In the genomic region with DNA sequence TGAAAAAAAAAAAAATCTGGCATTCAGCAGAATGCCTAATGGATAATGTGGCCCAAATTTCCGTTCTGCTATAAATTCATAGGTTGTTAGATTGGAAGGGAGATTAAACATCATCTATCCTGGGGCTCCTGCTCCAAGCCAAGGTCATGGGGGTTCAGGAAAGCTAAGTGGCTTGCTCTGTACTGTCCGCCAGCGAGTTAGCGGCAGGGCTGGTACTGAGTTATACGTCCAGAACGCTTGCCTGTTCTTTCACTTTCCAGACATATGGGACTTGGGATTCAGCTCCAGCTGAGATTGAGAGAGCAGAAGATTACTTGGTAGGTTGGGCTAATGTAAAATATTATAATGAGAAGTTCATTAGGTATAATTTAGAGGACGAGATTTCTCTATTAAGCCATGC, we compare ENCODE assay signal across 8 cellular contexts. TPM values are rescaled to one million over a fixed set of nuclear protein-coding genes. Genes with fewer than 3 reads are reported as not detected.
DNase-seq lines count a peak whose midpoint lies in the region; TF ChIP-seq lines count a peak whose summit lies in the region.

No MANE protein-coding gene starts in this region.

- H3K4me3 ChIP-seq in NT2/D1 (ENCODE audit: insufficient read length, low read depth) (peak overlapping the region; percentile 90), choroid plexus epithelial cell (ENCODE audit: low read depth, low read length) (peak overlapping the region; percentile 98), liver (ENCODE audit: low read depth in 1 of 3, low read length in 3 of 3) (peak overlapping the region; percentile 72 to 99 (median 96)), thymus (ENCODE audit: low read length) (peak overlapping the region; percentile 82)

- H3K4me1 ChIP-seq in NT2/D1 (ENCODE audit: insufficient read depth, insufficient read length) (no peaks in the 10 kb centered on the region), liver (ENCODE audit: control insufficient read depth in 4 of 4, insufficient read depth in 4 of 4, low read length in 3 of 4) (peaks cover 0 to 22% (median 16%) of the 10 kb centered on the region in 4 donors), thymus (ENCODE audit: control insufficient read depth, insufficient read depth, low read length) (peaks cover 9% of the 10 kb centered on the region)

- TF ChIP-seq CTCF in choroid plexus epithelial cell (conservative IDR thresholded peaks at IDR 0.05; ENCODE audit: low read depth, low read length) (no peak), liver (IDR thresholded peaks at IDR 0.05; ENCODE audit: low read depth, low read length, missing input control) (no peak)

- H3K9ac ChIP-seq in NT2/D1 (ENCODE audit: insufficient read length, low read depth): peak overlapping the region; percentile 92
- peak overlapping the region; percentile 96 to 98 for H3K9ac ChIP-seq in liver (ENCODE audit: low read depth in 1 of 2, low read length in 2 of 2)

- H3K9me3 ChIP-seq in NT2/D1 (ENCODE audit: insufficient read depth, low read length) (no peaks in the 10 kb centered on the region), liver (ENCODE audit: control insufficient read depth in 4 of 4, low read length in 3 of 4) (no peaks in the 10 kb centered on the region), thymus (ENCODE audit: control insufficient read depth) (no peaks in the 10 kb centered on the region)

- H3K27me3 ChIP-seq in NT2/D1 (ENCODE audit: insufficient read depth, insufficient read length): no peaks in the 10 kb centered on the region
- no peaks in the 10 kb centered on the region for H3K27me3 ChIP-seq in liver (ENCODE audit: control insufficient read depth in 4 of 4, insufficient read depth in 4 of 4, low read length in 3 of 4)
- no peaks in the 10 kb centered on the region for H3K27me3 ChIP-seq in thymus (ENCODE audit: control insufficient read depth, insufficient read depth)

- 2% methylated on average over 7 of the region's 7 CpGs for WGBS in liver
- WGBS in thymus: 8% methylated on average over 7 of the region's 7 CpGs

- no peak for TF ChIP-seq RAD21 in liver (IDR thresholded peaks at IDR 0.05)

- H3K27ac ChIP-seq in liver (ENCODE audit: low read depth in 1 of 2, low read length in 2 of 2) (peak overlapping the region; percentile 83 to 87), thymus (ENCODE audit: low read depth) (no peak overlapping the region)

- DNase-seq in stimulated activated CD4-positive, alpha-beta T cell treated with anti-CD3 and anti-CD28 coated beads, Interleukin-15, amount 100 ng/mL, for 24 hours: peak; percentile 30
- DNase-seq in stimulated activated CD4-positive, alpha-beta T cell treated with anti-CD3 and anti-CD28 coated beads, Interleukin-1b, Interleukin-23, amount 100 ng/mL, for 48 hours: no peak
- no peak for DNase-seq in NT2/D1 (ENCODE audit: low read depth, low spot score)
- peak; percentile 61 for DNase-seq in choroid plexus epithelial cell (ENCODE audit: low read depth)
- no peak for DNase-seq in NCI-H1048 (lab: John Stamatoyannopoulos, UW)
- no peak for DNase-seq in SKM-1 treated with dmso at 0.1 percent for 144 hours (lab: John Stamatoyannopoulos, UW; ENCODE audit: unreplicated experiment)

- H3K36me3 ChIP-seq in NT2/D1 (ENCODE audit: insufficient read depth, insufficient read length, low read length) (peaks cover 32% of the 10 kb centered on the region), liver (ENCODE audit: control insufficient read depth in 4 of 4, insufficient read depth in 3 of 4, low read depth in 1 of 4, low read length in 3 of 4) (peaks cover 0 to 2% (median under 1%) of the 10 kb centered on the region in 4 donors), thymus (ENCODE audit: control insufficient read depth, insufficient read depth) (no peaks in the 10 kb centered on the region)

TF ChIP-seq in liver, 16 proteins besides CTCF, POLR2A, EP300 and RAD21:
- TF ChIP-seq GABPA (IDR thresholded peaks at IDR 0.05 in 1 of 2, conservative IDR thresholded peaks at IDR 0.05 in 1 of 2) (no peak), RXRA (IDR thresholded peaks at IDR 0.05) (peak; percentile 12 to 13)

RNA-seq across cellular contexts. Expression of a gene that starts 0.9 kb away (rescaled TPM):
- 1 to 10 TPM; 7.0 to 7.3 TPM for total RNA-seq in liver
- 10 to 100 TPM; 14.4 to 52.7 TPM for polyA plus RNA-seq in liver
- polyA plus RNA-seq in thymus: 90.6 TPM

RNA-seq across cellular contexts. Expression of a gene that starts 18.6 kb away (rescaled TPM):
- total RNA-seq in liver: not detected
- not detected for polyA plus RNA-seq in liver
- polyA plus RNA-seq in thymus: 0.14 TPM

RNA-seq across cellular contexts. Expression of a gene that starts 26.7 kb away (rescaled TPM):
- total RNA-seq in liver: under 1 TPM; 0.08 to 0.19 TPM
- polyA plus RNA-seq in liver (under 1 TPM; 0.14 to 0.21 TPM), thymus (0.18 TPM)

RNA-seq across cellular contexts. Expression of a gene that starts 44.1 kb away (rescaled TPM):
- total RNA-seq in liver: under 1 TPM in 1 of 2 donors, not detected in 1; 0.50 TPM
- polyA plus RNA-seq in liver: under 1 TPM; 0.06 to 0.10 TPM
- polyA plus RNA-seq in thymus: 0.89 TPM

Comparison
In these comparisons a context has a peak if more than half of its experiments do, and no peak if none do; other contexts are left out.
1. DNase-seq: peak in stimulated activated CD4-positive, alpha-beta T cell treated with anti-CD3 and anti-CD28 coated beads, Interleukin-15, amount 100 ng/mL, for 24 hours (single experiment) and choroid plexus epithelial cell (single experiment); none in stimulated activated CD4-positive, alpha-beta T cell treated with anti-CD3 and anti-CD28 coated beads, Interleukin-1b, Interleukin-23, amount 100 ng/mL, for 48 hours (single experiment), NT2/D1 (single experiment), NCI-H1048 (single experiment) and SKM-1 treated with dmso at 0.1 percent for 144 hours (single experiment).
2. Peak in every context shown above with its lines, with median percentiles within 50 percentile points of each other: H3K4me3 ChIP-seq.